In genomic region chr17:35234315-35234714, GRCh38 we compare ENCODE assay signal across 2 cellular contexts.
TF ChIP-seq lines count a peak whose summit lies in the region.

No MANE protein-coding gene starts in this region.

TF ChIP-seq in HEK293, 187 proteins besides CTCF, POLR2A, EP300 and RAD21:
- peak; percentile 88 for TF ChIP-seq ZNF146 (tag by site-specific recombination; IDR thresholded peaks at IDR 0.05)

TF ChIP-seq in K562, 482 proteins besides CTCF, POLR2A, EP300 and RAD21:
- TF ChIP-seq ZNF146 (CRISPR knock-in tag; IDR thresholded peaks at IDR 0.05; ENCODE audit: unreplicated experiment) = peak; percentile 65
